In the genomic region with DNA sequence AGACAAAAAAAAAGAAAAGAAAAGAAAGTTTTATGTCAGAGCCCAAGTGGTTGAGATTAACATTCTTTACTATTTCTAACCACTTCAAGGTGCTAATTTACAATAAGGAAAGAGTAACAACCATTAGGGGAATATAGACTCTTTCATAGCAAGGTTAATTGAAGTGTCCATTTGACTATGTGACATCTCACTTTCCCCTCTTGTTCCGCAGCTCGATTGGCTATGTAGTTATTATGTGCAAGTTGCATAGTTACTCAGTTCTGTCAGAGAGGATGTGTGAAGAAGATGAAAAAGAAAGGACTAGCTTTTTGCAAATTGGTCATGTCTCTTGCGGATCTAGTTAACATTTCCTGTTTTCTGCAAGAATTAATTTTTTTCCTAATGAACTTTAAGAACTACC, we compare ENCODE assay signal across 25 cellular contexts.
"Had no signal": no experiment of that assay in that cellular context is flagged by ENCODE, and none has a peak within 500 bp of the region (broad histone marks: within the 10 kb centered on the region; RNA-seq: fewer than 3 reads in every experiment).

No MANE protein-coding gene starts in this region.

- H3K4me3 ChIP-seq: neural progenitor cell, ovary, psoas muscle, right lobe of liver, sigmoid colon, suprapubic skin, testis, tibial artery, transverse colon, upper lobe of right lung, uterus had no signal

- H3K9me3 ChIP-seq: ovary, psoas muscle, right lobe of liver, sigmoid colon, suprapubic skin, testis, tibial artery, transverse colon, upper lobe of right lung, uterus had no signal

- H3K4me1 ChIP-seq: neural progenitor cell, parathyroid adenoma, psoas muscle, right lobe of liver, sigmoid colon, suprapubic skin, testis, tibial artery, transverse colon, upper lobe of right lung, uterus had no signal

- ATAC-seq: natural killer cell; psoas muscle; right cardiac atrium; right lobe of liver; stimulated activated effector memory CD8-positive, alpha-beta T cell treated with anti-CD3 and anti-CD28 coated beads, Interleukin-12 subunit alpha, Interleukin-12 subunit beta, amount 100 ng/mL, for 72 hours; stimulated activated naive B cell treated with anti-CD40 and anti-IgM and Interleukin-4, amounts not matched to agents 10 μg/mL and 1 μg/mL and 100 μg/mL, for 72 hours; upper lobe of right lung had no signal

- H3K36me3 ChIP-seq: neural progenitor cell, ovary, right lobe of liver, sigmoid colon, suprapubic skin, tibial artery, transverse colon, upper lobe of right lung, uterus had no signal

- H3K27me3 ChIP-seq: neural progenitor cell, ovary, right lobe of liver, sigmoid colon, suprapubic skin, testis, tibial artery, transverse colon, upper lobe of right lung, uterus had no signal

- DNase-seq: natural killer cell; occipital lobe; ovary; posterior cingulate gyrus; psoas muscle; right cardiac atrium; right lobe of liver; sigmoid colon; small intestine; stimulated activated CD4-positive, alpha-beta T cell treated with anti-CD3 and anti-CD28 coated beads, Interleukin-15, amount 100 ng/mL, for 24 hours; stimulated activated CD4-positive, alpha-beta T cell treated with anti-CD3 and anti-CD28 coated beads, Interleukin-2, amount 100 ng/mL, for 24 hours; stimulated activated CD4-positive, alpha-beta T cell treated with anti-CD3 and anti-CD28 coated beads, Interleukin-2, amount 100 ng/mL, for 48 hours; stimulated activated CD4-positive, alpha-beta T cell treated with anti-CD3 and anti-CD28 coated beads, Interleukin-4, amount 100 ng/mL, for 24 hours; stimulated activated naive B cell treated with anti-CD40 and anti-IgM and Interleukin-4, amounts not matched to agents 10 μg/mL and 1 μg/mL and 100 μg/mL, for 72 hours; stimulated activated naive CD4-positive, alpha-beta T cell treated with Interleukin-2 at 50 U/mL for 16 hours; substantia nigra; testis; tibial artery; transverse colon; upper lobe of right lung; uterus had no signal

- H3K27ac ChIP-seq: neural progenitor cell, ovary, parathyroid adenoma, psoas muscle, right lobe of liver, sigmoid colon, suprapubic skin, testis, tibial artery, transverse colon, upper lobe of right lung, uterus had no signal
